1 cellular context compared by ENCODE assay signal in the genomic region with DNA sequence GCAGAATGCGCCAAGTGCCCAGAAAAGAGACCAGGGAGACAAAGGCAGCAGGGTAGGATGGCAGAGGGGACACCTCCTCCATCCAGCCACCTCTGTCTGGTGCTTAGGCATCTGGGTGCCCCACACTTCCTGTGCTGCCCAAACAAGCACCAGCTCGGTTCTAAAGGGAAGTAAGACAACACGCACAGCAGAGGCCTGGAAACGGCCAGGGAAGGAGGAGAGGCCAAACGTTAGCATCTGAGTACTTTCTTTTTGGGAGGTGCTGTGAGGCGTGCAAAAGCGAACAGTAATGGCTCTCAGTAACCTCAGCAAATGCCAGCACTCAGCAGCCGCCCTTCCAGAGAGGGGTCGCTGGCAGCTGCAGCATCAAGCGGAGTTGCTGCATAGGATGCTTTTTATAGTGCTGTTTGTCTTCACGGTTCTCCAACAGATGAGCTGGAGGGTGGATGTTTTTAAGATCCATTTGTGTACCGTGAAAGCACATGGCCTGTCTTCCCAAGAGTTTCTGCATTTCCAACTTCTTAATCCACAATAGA.
TF ChIP-seq lines count a peak whose summit lies in the region.

No MANE protein-coding gene starts in this region.

TF ChIP-seq in GM23338, 12 proteins besides CTCF, POLR2A, EP300 and RAD21 (continued from another document):
- TF ChIP-seq, protein P1, sequence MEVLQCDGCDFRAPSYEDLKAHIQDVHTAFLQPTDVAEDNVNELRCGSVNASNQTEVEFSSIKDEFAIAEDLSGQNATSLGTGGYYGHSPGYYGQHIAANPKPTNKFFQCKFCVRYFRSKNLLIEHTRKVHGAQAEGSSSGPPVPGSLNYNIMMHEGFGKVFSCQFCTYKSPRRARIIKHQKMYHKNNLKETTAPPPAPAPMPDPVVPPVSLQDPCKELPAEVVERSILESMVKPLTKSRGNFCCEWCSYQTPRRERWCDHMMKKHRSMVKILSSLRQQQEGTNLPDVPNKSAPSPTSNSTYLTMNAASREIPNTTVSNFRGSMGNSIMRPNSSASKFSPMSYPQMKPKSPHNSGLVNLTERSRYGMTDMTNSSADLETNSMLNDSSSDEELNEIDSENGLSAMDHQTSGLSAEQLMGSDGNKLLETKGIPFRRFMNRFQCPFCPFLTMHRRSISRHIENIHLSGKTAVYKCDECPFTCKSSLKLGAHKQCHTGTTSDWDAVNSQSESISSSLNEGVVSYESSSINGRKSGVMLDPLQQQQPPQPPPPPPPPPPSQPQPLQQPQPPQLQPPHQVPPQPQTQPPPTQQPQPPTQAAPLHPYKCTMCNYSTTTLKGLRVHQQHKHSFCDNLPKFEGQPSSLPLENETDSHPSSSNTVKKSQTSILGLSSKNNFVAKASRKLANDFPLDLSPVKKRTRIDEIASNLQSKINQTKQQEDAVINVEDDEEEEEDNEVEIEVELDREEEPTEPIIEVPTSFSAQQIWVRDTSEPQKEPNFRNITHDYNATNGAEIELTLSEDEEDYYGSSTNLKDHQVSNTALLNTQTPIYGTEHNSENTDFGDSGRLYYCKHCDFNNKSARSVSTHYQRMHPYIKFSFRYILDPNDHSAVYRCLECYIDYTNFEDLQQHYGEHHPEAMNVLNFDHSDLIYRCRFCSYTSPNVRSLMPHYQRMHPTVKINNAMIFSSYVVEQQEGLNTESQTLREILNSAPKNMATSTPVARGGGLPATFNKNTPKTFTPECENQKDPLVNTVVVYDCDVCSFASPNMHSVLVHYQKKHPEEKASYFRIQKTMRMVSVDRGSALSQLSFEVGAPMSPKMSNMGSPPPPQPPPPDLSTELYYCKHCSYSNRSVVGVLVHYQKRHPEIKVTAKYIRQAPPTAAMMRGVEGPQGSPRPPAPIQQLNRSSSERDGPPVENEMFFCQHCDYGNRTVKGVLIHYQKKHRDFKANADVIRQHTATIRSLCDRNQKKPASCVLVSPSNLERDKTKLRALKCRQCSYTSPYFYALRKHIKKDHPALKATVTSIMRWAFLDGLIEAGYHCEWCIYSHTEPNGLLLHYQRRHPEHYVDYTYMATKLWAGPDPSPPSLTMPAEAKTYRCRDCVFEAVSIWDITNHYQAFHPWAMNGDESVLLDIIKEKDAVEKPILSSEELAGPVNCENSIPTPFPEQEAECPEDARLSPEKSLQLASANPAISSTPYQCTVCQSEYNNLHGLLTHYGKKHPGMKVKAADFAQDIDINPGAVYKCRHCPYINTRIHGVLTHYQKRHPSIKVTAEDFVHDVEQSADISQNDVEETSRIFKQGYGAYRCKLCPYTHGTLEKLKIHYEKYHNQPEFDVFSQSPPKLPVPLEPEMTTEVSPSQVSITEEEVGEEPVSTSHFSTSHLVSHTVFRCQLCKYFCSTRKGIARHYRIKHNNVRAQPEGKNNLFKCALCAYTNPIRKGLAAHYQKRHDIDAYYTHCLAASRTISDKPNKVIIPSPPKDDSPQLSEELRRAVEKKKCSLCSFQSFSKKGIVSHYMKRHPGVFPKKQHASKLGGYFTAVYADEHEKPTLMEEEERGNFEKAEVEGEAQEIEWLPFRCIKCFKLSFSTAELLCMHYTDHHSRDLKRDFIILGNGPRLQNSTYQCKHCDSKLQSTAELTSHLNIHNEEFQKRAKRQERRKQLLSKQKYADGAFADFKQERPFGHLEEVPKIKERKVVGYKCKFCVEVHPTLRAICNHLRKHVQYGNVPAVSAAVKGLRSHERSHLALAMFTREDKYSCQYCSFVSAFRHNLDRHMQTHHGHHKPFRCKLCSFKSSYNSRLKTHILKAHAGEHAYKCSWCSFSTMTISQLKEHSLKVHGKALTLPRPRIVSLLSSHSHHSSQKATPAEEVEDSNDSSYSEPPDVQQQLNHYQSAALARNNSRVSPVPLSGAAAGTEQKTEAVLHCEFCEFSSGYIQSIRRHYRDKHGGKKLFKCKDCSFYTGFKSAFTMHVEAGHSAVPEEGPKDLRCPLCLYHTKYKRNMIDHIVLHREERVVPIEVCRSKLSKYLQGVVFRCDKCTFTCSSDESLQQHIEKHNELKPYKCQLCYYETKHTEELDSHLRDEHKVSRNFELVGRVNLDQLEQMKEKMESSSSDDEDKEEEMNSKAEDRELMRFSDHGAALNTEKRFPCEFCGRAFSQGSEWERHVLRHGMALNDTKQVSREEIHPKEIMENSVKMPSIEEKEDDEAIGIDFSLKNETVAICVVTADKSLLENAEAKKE (CRISPR knock-in tag; IDR thresholded peaks at IDR 0.05): no peak
- TF ChIP-seq REST (IDR thresholded peaks at IDR 0.05; ENCODE audit: unreplicated experiment): no peak
- TF ChIP-seq, protein P2, sequence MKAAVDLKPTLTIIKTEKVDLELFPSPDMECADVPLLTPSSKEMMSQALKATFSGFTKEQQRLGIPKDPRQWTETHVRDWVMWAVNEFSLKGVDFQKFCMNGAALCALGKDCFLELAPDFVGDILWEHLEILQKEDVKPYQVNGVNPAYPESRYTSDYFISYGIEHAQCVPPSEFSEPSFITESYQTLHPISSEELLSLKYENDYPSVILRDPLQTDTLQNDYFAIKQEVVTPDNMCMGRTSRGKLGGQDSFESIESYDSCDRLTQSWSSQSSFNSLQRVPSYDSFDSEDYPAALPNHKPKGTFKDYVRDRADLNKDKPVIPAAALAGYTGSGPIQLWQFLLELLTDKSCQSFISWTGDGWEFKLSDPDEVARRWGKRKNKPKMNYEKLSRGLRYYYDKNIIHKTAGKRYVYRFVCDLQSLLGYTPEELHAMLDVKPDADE (IDR thresholded peaks at IDR 0.05): no peak
